ENCODE assay signal across 13 cellular contexts in the genomic region with DNA sequence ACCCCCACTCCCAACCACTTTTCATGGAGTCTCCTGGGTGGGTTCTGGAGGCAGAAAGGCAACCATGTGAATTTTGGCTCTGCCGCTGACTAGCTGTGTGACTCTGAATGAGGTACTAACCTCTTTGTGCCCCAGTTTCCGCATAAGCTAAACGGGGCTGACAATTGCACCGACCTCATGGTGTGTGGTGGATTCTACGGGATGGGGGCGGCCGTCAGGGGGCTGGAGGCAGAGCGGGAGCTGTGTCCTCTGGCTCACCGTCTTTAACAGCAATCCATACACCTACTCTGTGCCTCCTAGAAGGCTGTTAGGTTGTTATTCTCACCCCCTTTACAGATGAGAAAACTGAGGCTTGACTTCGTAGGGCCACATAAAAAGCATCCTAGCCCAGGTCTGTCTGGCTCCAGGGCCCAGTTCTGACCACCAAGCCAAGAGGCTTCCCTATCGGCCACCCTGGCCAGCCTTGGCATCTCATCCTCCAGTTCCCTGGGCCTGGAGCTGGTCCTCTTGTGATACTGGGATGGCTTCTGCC. TPM values are rescaled to one million over a fixed set of nuclear protein-coding genes. Genes with fewer than 3 reads are reported as not detected.
DNase-seq lines count a peak whose midpoint lies in the region; ATAC-seq and TF ChIP-seq lines count a peak whose summit lies in the region.
"Had no signal": no experiment of that assay in that cellular context is flagged by ENCODE, and none has a peak within 500 bp of the region (broad histone marks: within the 10 kb centered on the region; RNA-seq: fewer than 3 reads in every experiment).

No MANE protein-coding gene starts in this region.

- peaks cover 18% of the 10 kb centered on the region for H3K4me1 Mint-ChIP-seq in CD4-positive, alpha-beta T cell (ENCODE audit: low read depth)

- no peaks in the 10 kb centered on the region for H3K9me3 Mint-ChIP-seq in CD4-positive, alpha-beta T cell
- H3K9me3 Mint-ChIP-seq: activated naive CD4-positive, alpha-beta T cell treated with anti-CD3 and anti-CD28 coated beads, Interleukin-2, amount 10 ng/mL, durations not matched to agents 7 days and 5 days; CD4-positive, CD25-positive, alpha-beta regulatory T cell; immature natural killer cell; stimulated activated naive CD8-positive, alpha-beta T cell treated with anti-CD3 and anti-CD28 coated beads, Interleukin-15, amount 100 ng/mL, for 72 hours had no signal

- H3K4me1 ChIP-seq in HUES6 (ENCODE audit: control insufficient read depth, insufficient read depth, low read length) (peaks cover 12% of the 10 kb centered on the region), iPS-20b (ENCODE audit: insufficient read depth, low read length) (peaks cover under 1% of the 10 kb centered on the region; the same call in 1 of the 2 replicates), smooth muscle cell (ENCODE audit: low read depth) (peaks cover 10% of the 10 kb centered on the region)
- H3K4me1 ChIP-seq: foreskin keratinocyte had no signal

- H3K27ac ChIP-seq in HUES6 (ENCODE audit: low read depth, low read length) = no peak overlapping the region
- peak overlapping the region; percentile 67 for H3K27ac ChIP-seq in WERI-Rb-1
- no peak overlapping the region for H3K27ac ChIP-seq in iPS-20b (ENCODE audit: low read length)
- H3K27ac ChIP-seq in smooth muscle cell (ENCODE audit: low read depth) = no peak overlapping the region
- no peak overlapping the region for H3K27ac ChIP-seq in CD4-positive, alpha-beta T cell (ENCODE audit: low read depth, low read length)
- H3K27ac ChIP-seq: foreskin keratinocyte had no signal

- DNase-seq in WERI-Rb-1 = no peak
- DNase-seq in smooth muscle cell (lab: John Stamatoyannopoulos, UW; ENCODE audit: unreplicated experiment) = no peak
- no peak for DNase-seq in AG08395 (ENCODE audit: low spot score)
- no peak for DNase-seq in mucosa of gallbladder (ENCODE audit: low spot score)
- no peak for DNase-seq in CD4-positive, alpha-beta T cell
- DNase-seq: foreskin keratinocyte, mammary epithelial cell had no signal

- H3K9me3 ChIP-seq in HUES6 (ENCODE audit: control insufficient read depth, insufficient read depth, low read depth, low read length) (no peaks in the 10 kb centered on the region), WERI-Rb-1 (ENCODE audit: severe bottlenecking) (no peaks in the 10 kb centered on the region), iPS-20b (ENCODE audit: insufficient read depth, low read depth, low read length) (no peaks in the 10 kb centered on the region), smooth muscle cell (replicated peaks; ENCODE audit: low read depth) (no peaks in the 10 kb centered on the region)
- no peaks in the 10 kb centered on the region for H3K9me3 ChIP-seq in CD4-positive, alpha-beta T cell (ENCODE audit: control insufficient read depth, low read length)

- no peak overlapping the region for H3K4me3 Mint-ChIP-seq in CD4-positive, alpha-beta T cell
- H3K4me3 Mint-ChIP-seq: activated naive CD4-positive, alpha-beta T cell treated with anti-CD3 and anti-CD28 coated beads, Interleukin-2, amount 10 ng/mL, durations not matched to agents 7 days and 5 days; stimulated activated naive CD8-positive, alpha-beta T cell treated with anti-CD3 and anti-CD28 coated beads, Interleukin-15, amount 100 ng/mL, for 72 hours had no signal

- no peak overlapping the region for H2AFZ ChIP-seq in smooth muscle cell (ENCODE audit: low read depth)

- H3K27me3 Mint-ChIP-seq in CD4-positive, alpha-beta T cell = peaks cover 6% of the 10 kb centered on the region

- H3K79me2 ChIP-seq in smooth muscle cell (ENCODE audit: low read depth) = no peaks in the 10 kb centered on the region

- CTCF ChIA-PET in CD4-positive, alpha-beta T cell (lab: Charles Lee) = interaction anchor here (0.7 to 3.3 kb wide), 6 partner anchors 62 to 582 kb away, joined by 3 to 17 read pairs (median 4); partner anchors contain the start of gene VSIR

- H3K4me3 ChIP-seq in HUES6 (ENCODE audit: low read depth, low read length) (peak overlapping the region; percentile 51), WERI-Rb-1 (ENCODE audit: low read depth, low read length) (no peak overlapping the region), iPS-20b (ENCODE audit: low read length) (peak overlapping the region; percentile 65), smooth muscle cell (peak overlapping the region; percentile 17)

- peak overlapping the region; percentile 79 for H3K4me2 ChIP-seq in smooth muscle cell

- 55% methylated on average over 11 of the region's 11 CpGs for WGBS in smooth muscle cell (ENCODE audit: low lambda C conversion rate)

- H3K36me3 Mint-ChIP-seq in CD4-positive, alpha-beta T cell (ENCODE audit: low read depth) = peaks cover 4% of the 10 kb centered on the region
- H3K36me3 Mint-ChIP-seq: activated naive CD4-positive, alpha-beta T cell treated with anti-CD3 and anti-CD28 coated beads, Interleukin-2, amount 10 ng/mL, durations not matched to agents 7 days and 5 days; CD4-positive, CD25-positive, alpha-beta regulatory T cell; immature natural killer cell had no signal

- H3F3A ChIP-seq in smooth muscle cell (ENCODE audit: low read depth) = peaks cover 17% of the 10 kb centered on the region

- H3K36me3 ChIP-seq in HUES6 (ENCODE audit: control insufficient read depth, insufficient read depth, low read length) (no peaks in the 10 kb centered on the region), WERI-Rb-1 (no peaks in the 10 kb centered on the region), iPS-20b (ENCODE audit: insufficient read depth, low read depth, low read length) (no peaks in the 10 kb centered on the region), smooth muscle cell (ENCODE audit: low read depth) (no peaks in the 10 kb centered on the region)

- no peak overlapping the region for H3K27ac Mint-ChIP-seq in CD4-positive, alpha-beta T cell
- H3K27ac Mint-ChIP-seq: activated naive CD4-positive, alpha-beta T cell treated with anti-CD3 and anti-CD28 coated beads, Interleukin-2, amount 10 ng/mL, durations not matched to agents 7 days and 5 days; CD4-positive, CD25-positive, alpha-beta regulatory T cell; immature natural killer cell; stimulated activated naive CD8-positive, alpha-beta T cell treated with anti-CD3 and anti-CD28 coated beads, Interleukin-15, amount 100 ng/mL, for 72 hours had no signal

- POLR2A ChIA-PET in CD4-positive, alpha-beta T cell (lab: Charles Lee) = interaction anchor here (0.6 kb wide), 1 partner anchor 773 kb away, joined by 4 read pairs; no protein-coding TSS in a partner anchor

- H3K9ac ChIP-seq in HUES6 (ENCODE audit: low read length) = no peak overlapping the region
- H3K9ac ChIP-seq in iPS-20b (ENCODE audit: low read depth, low read length) = peak overlapping the region; percentile 70; the same call in 1 of the 2 replicates
- H3K9ac ChIP-seq in smooth muscle cell (ENCODE audit: low read depth) = no peak overlapping the region

- H3K27me3 ChIP-seq in HUES6 (ENCODE audit: control insufficient read depth, insufficient read depth, low read length) (peaks cover 6% of the 10 kb centered on the region; the same call in 1 of the 2 replicates), WERI-Rb-1 (ENCODE audit: insufficient read depth, low read depth, severe bottlenecking) (no peaks in the 10 kb centered on the region), iPS-20b (ENCODE audit: insufficient read depth, low read length) (peaks cover 21% of the 10 kb centered on the region), smooth muscle cell (ENCODE audit: low read depth) (no peaks in the 10 kb centered on the region)
- no peaks in the 10 kb centered on the region for H3K27me3 ChIP-seq in CD4-positive, alpha-beta T cell (ENCODE audit: control insufficient read depth, insufficient read depth, low read length)

- no peak for ATAC-seq in CD4-positive, alpha-beta T cell (ENCODE audit: poor library complexity)

- TF ChIP-seq CTCF in WERI-Rb-1 (IDR thresholded peaks at IDR 0.05; ENCODE audit: low read depth, low read length) (no peak), smooth muscle cell (IDR thresholded peaks at IDR 0.05; ENCODE audit: borderline replicate concordance, insufficient read depth, poor library complexity, severe bottlenecking) (no peak)
- TF ChIP-seq CTCF in CD4-positive, alpha-beta T cell (IDR thresholded peaks at IDR 0.05) = no peak

- H4K20me1 ChIP-seq in smooth muscle cell (ENCODE audit: low read depth) = no peaks in the 10 kb centered on the region

- intact Hi-C loops in CD4-positive, alpha-beta T cell (cut with DNase I, micrococcal nuclease) = loop anchor here (1.0 to 10.0 kb wide), 11 partner anchors 60 to 1020 kb away; no protein-coding TSS in a partner anchor

RNA-seq across cellular contexts. Expression of gene SLC29A3, which starts 4.3 kb away (rescaled TPM):
- total RNA-seq in smooth muscle cell (2.9 and 3.6 TPM in 2 replicates), mucosa of gallbladder (11.6 TPM)
- 4.8 and 7.1 TPM in 2 replicates for polyA plus RNA-seq in smooth muscle cell
- 1 to 10 TPM; 2.3 to 2.5 TPM for total RNA-seq in CD4-positive, alpha-beta T cell
